ENCODE assay signal across 22 cellular contexts in genomic region chr13:73307481-73307880, GRCh38.
"Had no signal": no experiment of that assay in that cellular context is flagged by ENCODE, and none has a peak within 500 bp of the region (broad histone marks: within the 10 kb centered on the region; RNA-seq: fewer than 3 reads in every experiment).

No MANE protein-coding gene starts in this region.

- H3K27ac ChIP-seq: lower lobe of right lung, right lobe of liver, uterus had no signal

- H3K4me1 ChIP-seq: lower lobe of right lung, right lobe of liver, uterus had no signal

- DNase-seq: activated CD4-positive, alpha-beta memory T cell treated with anti-CD3 and anti-CD28 coated beads for 36 hours; activated CD4-positive, alpha-beta T cell treated with anti-CD3 and anti-CD28 coated beads for 48 hours; activated effector memory CD4-positive, alpha-beta T cell treated with Interleukin-2 at 50 U/mL for 16 hours; activated naive CD4-positive, alpha-beta T cell treated with anti-CD3 and anti-CD28 coated beads for 36 hours; activated T-cell treated with anti-CD3 and anti-CD28 coated beads, Interleukin-2, amount 50 U/mL, for 72 hours; amygdala; cortex of kidney; foreskin fibroblast; left cardiac atrium; lower lobe of right lung; mesendoderm; naive thymus-derived CD4-positive, alpha-beta T cell; occipital lobe; posterior cingulate gyrus; right lobe of liver; small intestine; stimulated activated CD4-positive, alpha-beta T cell treated with anti-CD3 and anti-CD28 coated beads, Interleukin-2, amount 100 ng/mL, for 24 hours; stimulated activated naive B cell treated with anti-CD40 and anti-IgM and Interleukin-4, amounts not matched to agents 10 μg/mL and 1 μg/mL and 100 μg/mL, for 72 hours; T-helper 2 cell; trophoblast cell; uterus had no signal

- H3K36me3 ChIP-seq: lower lobe of right lung, right lobe of liver, uterus had no signal

- ATAC-seq: left cardiac atrium; lower lobe of right lung; naive thymus-derived CD4-positive, alpha-beta T cell; right lobe of liver; stimulated activated naive B cell treated with anti-CD40 and anti-IgM and Interleukin-4, amounts not matched to agents 10 μg/mL and 1 μg/mL and 100 μg/mL, for 72 hours had no signal

- H3K4me3 ChIP-seq: lower lobe of right lung, right lobe of liver, uterus had no signal

- H3K27me3 ChIP-seq: right lobe of liver, uterus had no signal

- H3K9me3 ChIP-seq: lower lobe of right lung, right lobe of liver, uterus had no signal

- H3K36me3 Mint-ChIP-seq: stimulated activated naive B cell treated with anti-CD40 and anti-IgM and Interleukin-4, amounts not matched to agents 10 μg/mL and 1 μg/mL and 100 μg/mL, for 72 hours had no signal

- H3K27ac Mint-ChIP-seq: activated CD4-positive, alpha-beta memory T cell treated with anti-CD3 and anti-CD28 coated beads for 36 hours; activated naive CD4-positive, alpha-beta T cell treated with anti-CD3 and anti-CD28 coated beads for 36 hours; activated T-cell treated with anti-CD3 and anti-CD28 coated beads, Interleukin-2, amount 50 U/mL, for 72 hours; naive thymus-derived CD4-positive, alpha-beta T cell; stimulated activated naive B cell treated with anti-CD40 and anti-IgM and Interleukin-4, amounts not matched to agents 10 μg/mL and 1 μg/mL and 100 μg/mL, for 72 hours had no signal

- H3K4me3 Mint-ChIP-seq: activated CD4-positive, alpha-beta memory T cell treated with anti-CD3 and anti-CD28 coated beads for 36 hours; activated naive CD4-positive, alpha-beta T cell treated with anti-CD3 and anti-CD28 coated beads for 36 hours; activated T-cell treated with anti-CD3 and anti-CD28 coated beads, Interleukin-2, amount 50 U/mL, for 72 hours; naive thymus-derived CD4-positive, alpha-beta T cell; neural crest cell; stimulated activated naive B cell treated with anti-CD40 and anti-IgM and Interleukin-4, amounts not matched to agents 10 μg/mL and 1 μg/mL and 100 μg/mL, for 72 hours had no signal

- H3K4me1 Mint-ChIP-seq: naive thymus-derived CD4-positive, alpha-beta T cell; neural crest cell; stimulated activated naive B cell treated with anti-CD40 and anti-IgM and Interleukin-4, amounts not matched to agents 10 μg/mL and 1 μg/mL and 100 μg/mL, for 72 hours had no signal
